In genomic region chr7:74587435-74588126, GRCh38 we compare ENCODE assay signal across 8 cellular contexts.
DNase-seq lines count a peak whose midpoint lies in the region; ATAC-seq and TF ChIP-seq lines count a peak whose summit lies in the region.

No MANE protein-coding gene starts in this region.

- H3K4me3 ChIP-seq in Peyer's patch (no peak overlapping the region), fibroblast of mammary gland (ENCODE audit: control insufficient read depth, low read depth, low read length) (no peak overlapping the region)

- no peaks in the 10 kb centered on the region for H3K27me3 ChIP-seq in Peyer's patch

- H3K4me3 Mint-ChIP-seq in nephron progenitor cell, result peak overlapping the region; percentile 57

- peaks cover 0 to 12% (median 2%) of the 10 kb centered on the region in 4 donors for H3K4me1 ChIP-seq in Peyer's patch

- peak; percentile 69 to 86 (median 73) for DNase-seq in Peyer's patch
- DNase-seq in fibroblast of mammary gland (ENCODE audit: low read depth), result peak; percentile 94
- peak; percentile 71 for DNase-seq in nephron progenitor cell
- no peak for DNase-seq in T-helper 2 cell
- DNase-seq in NOMO-1 (lab: John Stamatoyannopoulos, UW; ENCODE audit: unreplicated experiment in 2 of 2), result no peak
- no peak for DNase-seq in LoVo (ENCODE audit: low spot score)

- peak overlapping the region; percentile 27 to 63 (median 51) for H3K27ac ChIP-seq in Peyer's patch

- no peak for TF ChIP-seq CTCF in Peyer's patch (IDR thresholded peaks at IDR 0.05)
- no peak for TF ChIP-seq CTCF in fibroblast of mammary gland (conservative IDR thresholded peaks at IDR 0.05; ENCODE audit: control insufficient read depth, insufficient read depth, low read depth, low read length)
- no peak for TF ChIP-seq CTCF in nephron progenitor cell (IDR thresholded peaks at IDR 0.05)

- peaks cover 2% of the 10 kb centered on the region for H3K27me3 Mint-ChIP-seq in nephron progenitor cell (ENCODE audit: low read depth, poor library complexity)

- no peaks in the 10 kb centered on the region for H3K9me3 Mint-ChIP-seq in nephron progenitor cell

- H3K4me1 Mint-ChIP-seq in nephron progenitor cell, result peaks cover 54% of the 10 kb centered on the region

- peak overlapping the region; percentile 99 for H3K27ac Mint-ChIP-seq in nephron progenitor cell

- no peaks in the 10 kb centered on the region for H3K9me3 ChIP-seq in Peyer's patch

- peaks cover 0 to 6% (median 0%) of the 10 kb centered on the region in 3 donors for H3K36me3 ChIP-seq in Peyer's patch

- ATAC-seq in GM18517 (IDR thresholded peaks at IDR 0.05; ENCODE audit: unreplicated experiment) (peak; percentile 89), HG02938 (IDR thresholded peaks at IDR 0.05; ENCODE audit: unreplicated experiment) (peak; percentile 66)

- no peak for TF ChIP-seq POLR2A in Peyer's patch (IDR thresholded peaks at IDR 0.05)

- peaks cover 29% of the 10 kb centered on the region for H3K36me3 Mint-ChIP-seq in nephron progenitor cell (ENCODE audit: low read depth)

Comparison
In these comparisons a context has a peak if more than half of its experiments do, and no peak if none do; other contexts are left out.
1. DNase-seq: peak in Peyer's patch (3 of 3), fibroblast of mammary gland (single experiment) and nephron progenitor cell (single experiment); none in T-helper 2 cell (0 of 5), NOMO-1 (0 of 2) and LoVo (single experiment).